ENCODE assay signal across 8 cellular contexts in the genomic region with DNA sequence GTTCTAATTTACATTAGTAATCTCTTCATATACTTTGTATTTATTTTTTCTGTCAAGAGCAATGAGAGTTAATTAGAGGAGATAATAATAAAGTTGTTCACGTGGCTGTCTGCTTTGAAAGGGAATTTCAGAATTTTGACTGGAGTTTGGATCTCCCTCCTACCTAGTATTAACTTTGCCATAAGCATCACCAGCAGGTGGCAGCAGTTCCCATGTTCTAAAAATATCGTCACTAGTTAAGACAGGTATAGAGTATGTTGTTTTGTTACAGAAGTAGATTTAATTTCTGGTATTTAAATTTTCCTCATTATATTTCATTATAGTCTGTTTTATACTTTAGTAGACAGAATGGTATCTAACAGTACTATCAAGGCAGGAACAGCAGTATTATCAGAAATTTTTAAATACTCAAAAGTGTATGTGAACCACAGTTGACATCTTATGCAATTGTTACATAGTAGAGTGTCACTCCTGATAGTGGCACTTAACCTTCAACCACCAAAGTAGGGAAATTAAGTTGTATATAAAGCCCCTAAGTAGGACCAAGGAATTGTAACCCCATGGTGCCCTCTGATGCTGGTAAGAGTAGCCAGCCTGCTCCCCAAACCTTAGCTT. TPM values are rescaled to one million over a fixed set of nuclear protein-coding genes. Genes with fewer than 3 reads are reported as not detected.
DNase-seq lines count a peak whose midpoint lies in the region; TF ChIP-seq lines count a peak whose summit lies in the region.

No MANE protein-coding gene starts in this region.

- H3K36me3 ChIP-seq in KMS-11 (ENCODE audit: insufficient read depth) (no peaks in the 10 kb centered on the region), prostate gland (peaks cover 0 to 4% of the 10 kb centered on the region in 2 donors)

- peak; percentile 76 for DNase-seq in NCI-H2196 (lab: John Stamatoyannopoulos, UW; ENCODE audit: unreplicated experiment)
- DNase-seq in NCI-H2196 treated with DMSO at 0.1 percent for 48 hours (lab: John Stamatoyannopoulos, UW; ENCODE audit: unreplicated experiment) = no peak
- peak; percentile 65 for DNase-seq in SK-N-DZ (ENCODE audit: low spot score)
- peak; percentile 71 for DNase-seq in activated gamma-delta T cell treated with anti-CD3 and anti-CD28 coated beads, Interleukin-2, amount 50 U/mL, for 16 hours (ENCODE audit: low read depth)
- DNase-seq in glomerular endothelial cell (ENCODE audit: extremely low read depth, low read depth, low spot score) = peak; percentile 50
- peak; percentile 76 for DNase-seq in prostate gland (ENCODE audit: low spot score)
- DNase-seq in islet precursor cell = no peak

- no peak for TF ChIP-seq POLR2A in prostate gland (IDR thresholded peaks at IDR 0.05)

- H2AFZ ChIP-seq in KMS-11 (ENCODE audit: low read depth) = no peak overlapping the region

- no peak overlapping the region for H3K9ac ChIP-seq in KMS-11

- no peak overlapping the region for H3K4me3 ChIP-seq in KMS-11 (IDR thresholded peaks at IDR 0.05; ENCODE audit: insufficient read depth, low read depth, low read length)
- no peak overlapping the region for H3K4me3 ChIP-seq in prostate gland

- TF ChIP-seq CTCF in KMS-11 (conservative IDR thresholded peaks at IDR 0.05; ENCODE audit: low read depth, low read length) (peak; percentile 84), prostate gland (IDR thresholded peaks at IDR 0.05) (peak; percentile 73 to 82 (median 81))

- no peaks in the 10 kb centered on the region for H4K20me1 ChIP-seq in KMS-11 (ENCODE audit: insufficient read depth)

- H3K4me1 ChIP-seq in KMS-11 (ENCODE audit: low read depth, poor library complexity, severe bottlenecking) = peaks cover 8% of the 10 kb centered on the region
- no peaks in the 10 kb centered on the region for H3K4me1 ChIP-seq in prostate gland (replicated peaks)

- H3K4me2 ChIP-seq in KMS-11 = no peak overlapping the region

- no peaks in the 10 kb centered on the region for H3K9me3 ChIP-seq in prostate gland

- H3K27ac ChIP-seq in KMS-11 (no peak overlapping the region), prostate gland (no peak overlapping the region)

- H3K79me2 ChIP-seq in KMS-11 (ENCODE audit: insufficient read depth, low read depth) = no peaks in the 10 kb centered on the region

- WGBS in prostate gland = 5% methylated on average over 2 of the region's 2 CpGs

- H3K27me3 ChIP-seq in KMS-11 (ENCODE audit: insufficient read depth, low read depth) = no peaks in the 10 kb centered on the region
- no peaks in the 10 kb centered on the region for H3K27me3 ChIP-seq in prostate gland (replicated peaks; ENCODE audit: insufficient read depth)

- intact Hi-C loops in prostate gland (cut with DNase I) = loop anchor here (2.0 kb wide), 1 partner anchor 152 kb away; no protein-coding TSS in a partner anchor

RNA-seq across cellular contexts. Expression of a gene that starts 20.4 kb away (rescaled TPM):
- 82.7 and 117 TPM in 2 replicates for polyA plus RNA-seq in SK-N-DZ (2014; cell fraction: cytosol; rRNA removed)
- 60.2 and 64.3 TPM in 2 replicates for polyA plus RNA-seq in SK-N-DZ (2014; cell fraction: nucleus; rRNA removed)
- total RNA-seq in glomerular endothelial cell = 75.5 and 130 TPM in 2 replicates
- total RNA-seq in prostate gland = 10 to 100 TPM; 30.0 to 58.5 TPM

RNA-seq across cellular contexts. Expression of a gene that starts 23.6 kb away (rescaled TPM):
- 26.3 and 31.2 TPM in 2 replicates for polyA plus RNA-seq in SK-N-DZ (2014; cell fraction: cytosol; rRNA removed)
- polyA plus RNA-seq in SK-N-DZ (2014; cell fraction: nucleus; rRNA removed) = 17.5 and 22.5 TPM in 2 replicates
- total RNA-seq in glomerular endothelial cell (49.8 and 82.2 TPM in 2 replicates), prostate gland (10 to 100 TPM; 40.8 to 66.9 TPM)

RNA-seq across cellular contexts. Expression of a gene that starts 34.5 kb away (rescaled TPM):
- polyA plus RNA-seq in SK-N-DZ (2014; cell fraction: cytosol; rRNA removed) = 0.03 TPM in 1 of 2 replicates, not detected in the other
- 0.04 TPM in 1 of 2 replicates, not detected in the other for polyA plus RNA-seq in SK-N-DZ (2014; cell fraction: nucleus; rRNA removed)
- 42.8 and 67.3 TPM in 2 replicates for total RNA-seq in glomerular endothelial cell
- total RNA-seq in prostate gland = 1 to 10 TPM in 1 of 2 donors, under 1 TPM in 1; 0.82 to 1.4 TPM

Comparison
In these comparisons a context has a peak if more than half of its experiments do, and no peak if none do; other contexts are left out.
1. DNase-seq: peak in NCI-H2196 (single experiment), SK-N-DZ (single experiment), activated gamma-delta T cell treated with anti-CD3 and anti-CD28 coated beads, Interleukin-2, amount 50 U/mL, for 16 hours (single experiment), glomerular endothelial cell (single experiment) and prostate gland (single experiment); none in NCI-H2196 treated with DMSO at 0.1 percent for 48 hours (single experiment) and islet precursor cell (single experiment).
2. RNA of a gene that starts 34.5 kb away (total RNA-seq): 42.8 to 67.3 TPM in glomerular endothelial cell; 0.82 to 1.4 TPM in prostate gland; every median in the first group is over 10 times any median in the second.